In genomic region chr7:151380199-151381082, GRCh38 we compare ENCODE assay signal across 13 cellular contexts. TPM values are rescaled to one million over a fixed set of nuclear protein-coding genes. Genes with fewer than 3 reads are reported as not detected.
DNase-seq lines count a peak whose midpoint lies in the region; ATAC-seq lines count a peak whose summit lies in the region.
"Had no signal": no experiment of that assay in that cellular context is flagged by ENCODE, and none has a peak within 500 bp of the region (broad histone marks: within the 10 kb centered on the region; RNA-seq: fewer than 3 reads in every experiment).

No MANE protein-coding gene starts in this region.

- 86% methylated on average over 32 of the region's 32 CpGs for WGBS in HUES64
- no CpG with 5 or more reads among the region's 32 CpGs for WGBS in neuronal stem cell (ENCODE audit: extremely low coverage in 2 of 2, insufficient read length in 2 of 2, insufficient replicate concordance in 1 of 2), 2 donors

- no peak for ATAC-seq in GM21619 (IDR thresholded peaks at IDR 0.05; ENCODE audit: unreplicated experiment)
- no peak for ATAC-seq in GM21737 (IDR thresholded peaks at IDR 0.05; ENCODE audit: unreplicated experiment)

- H2BK5ac ChIP-seq in neuronal stem cell (ENCODE audit: low read length) = no peak overlapping the region

- no peaks in the 10 kb centered on the region for H3K9me3 ChIP-seq in HUES64 (ENCODE audit: insufficient read depth, low read depth, low read length)
- H3K9me3 ChIP-seq in neuronal stem cell (replicated peaks in 1 of 2; ENCODE audit: control insufficient read depth in 2 of 2, insufficient read depth in 1 of 2, low read depth in 1 of 2, low read length in 2 of 2) = no peaks in the 10 kb centered on the region
- H3K9me3 ChIP-seq: heart left ventricle, thoracic aorta had no signal

- no peak overlapping the region for H4K91ac ChIP-seq in neuronal stem cell (ENCODE audit: low read depth, low read length, poor library complexity)

- peak overlapping the region; percentile 90 for H3K4me2 ChIP-seq in neuronal stem cell (ENCODE audit: insufficient read depth, low read length, poor library complexity, severe bottlenecking)

- peak overlapping the region; percentile 63 for H3K4me3 Mint-ChIP-seq in dendritic cell treated with granulocyte-macrophage colony-stimulating factor and Interleukin-4, amounts not matched to agents 40 ng/mL and 50 ng/mL, for 4 days

- H3K27me3 Mint-ChIP-seq in dendritic cell treated with granulocyte-macrophage colony-stimulating factor and Interleukin-4, amounts not matched to agents 40 ng/mL and 50 ng/mL, for 4 days = peaks cover 50% of the 10 kb centered on the region

- H2BK120ac ChIP-seq in neuronal stem cell (ENCODE audit: low read depth, low read length) = no peak overlapping the region

- peak overlapping the region; percentile 92 for H3K18ac ChIP-seq in neuronal stem cell (ENCODE audit: low read length)

- peaks cover 18% of the 10 kb centered on the region for H3K36me3 ChIP-seq in HUES64 (ENCODE audit: insufficient read depth, low read length)
- peaks cover 29 to 45% of the 10 kb centered on the region in 2 donors for H3K36me3 ChIP-seq in neuronal stem cell (replicated peaks in 1 of 2; ENCODE audit: control insufficient read depth in 2 of 2, insufficient read depth in 2 of 2, low read length in 2 of 2)

- no peak overlapping the region for H2BK12ac ChIP-seq in neuronal stem cell (ENCODE audit: low read length)

- H3K4ac ChIP-seq in neuronal stem cell (ENCODE audit: low read length) = no peak overlapping the region

- DNase-seq in NCI-H748 (lab: John Stamatoyannopoulos, UW; ENCODE audit: unreplicated experiment) (peak; percentile 24), NCI-H748 treated with DMSO at 0.1 percent for 48 hours (lab: John Stamatoyannopoulos, UW) (no peak), neuronal stem cell (ENCODE audit: low spot score) (no peak), HUDEP-2 (lab: John Stamatoyannopoulos, UW; ENCODE audit: unreplicated experiment in 76 of 76) (no peak)
- DNase-seq: Calu3, nucleus accumbens had no signal

- H2AK5ac ChIP-seq in neuronal stem cell (ENCODE audit: low read depth, low read length) = peak overlapping the region; percentile 60

- peaks cover 38% of the 10 kb centered on the region for H3K27me3 ChIP-seq in HUES64 (ENCODE audit: insufficient read depth, low read length)
- H3K27me3 ChIP-seq in neuronal stem cell (ENCODE audit: control insufficient read depth in 3 of 3, insufficient read depth in 3 of 3, low read depth in 1 of 3, low read length in 3 of 3) = peaks cover 0 to 19% (median 9%) of the 10 kb centered on the region in 3 experiments

- H3K14ac ChIP-seq in neuronal stem cell (ENCODE audit: low read length) = no peak overlapping the region

- peak overlapping the region; percentile 39 for H2BK15ac ChIP-seq in neuronal stem cell (ENCODE audit: low read length)

- H4K8ac ChIP-seq in neuronal stem cell (ENCODE audit: low read depth, low read length) = no peak overlapping the region

- peaks cover 4% of the 10 kb centered on the region for H3K79me1 ChIP-seq in neuronal stem cell (ENCODE audit: low read depth, low read length)

- no peak overlapping the region for H2AFZ ChIP-seq in neuronal stem cell (ENCODE audit: low read length)

- peaks cover 50% of the 10 kb centered on the region for H3K36me3 Mint-ChIP-seq in dendritic cell treated with granulocyte-macrophage colony-stimulating factor and Interleukin-4, amounts not matched to agents 40 ng/mL and 50 ng/mL, for 4 days (ENCODE audit: low read depth)

- no peak overlapping the region for H3K23ac ChIP-seq in neuronal stem cell (ENCODE audit: low read depth, low read length, poor library complexity)

- intact Hi-C loops in dendritic cell treated with granulocyte-macrophage colony-stimulating factor and Interleukin-4, amounts not matched to agents 40 ng/mL and 50 ng/mL, for 4 days (cut with micrococcal nuclease) = no loop called here

- no peaks in the 10 kb centered on the region for H3K9me3 Mint-ChIP-seq in dendritic cell treated with granulocyte-macrophage colony-stimulating factor and Interleukin-4, amounts not matched to agents 40 ng/mL and 50 ng/mL, for 4 days

- H3K4me1 ChIP-seq in HUES64 (ENCODE audit: insufficient read depth, low read length) = peaks cover 12% of the 10 kb centered on the region; the same call in 1 of the 2 replicates
- H3K4me1 ChIP-seq in neuronal stem cell (ENCODE audit: control insufficient read depth in 2 of 2, insufficient read depth in 1 of 2, low read depth in 1 of 2, low read length in 2 of 2) = peaks cover 0 to 13% of the 10 kb centered on the region in 2 donors

- peak overlapping the region; percentile 67 for H3K27ac Mint-ChIP-seq in dendritic cell treated with granulocyte-macrophage colony-stimulating factor and Interleukin-4, amounts not matched to agents 40 ng/mL and 50 ng/mL, for 4 days

- H3K4me1 Mint-ChIP-seq in dendritic cell treated with granulocyte-macrophage colony-stimulating factor and Interleukin-4, amounts not matched to agents 40 ng/mL and 50 ng/mL, for 4 days (ENCODE audit: low read depth) = peaks cover 26% of the 10 kb centered on the region

- no peak overlapping the region; the same call in 1 of the 2 replicates for H3K27ac ChIP-seq in HUES64 (ENCODE audit: low read depth, low read length)
- no peak overlapping the region for H3K27ac ChIP-seq in neuronal stem cell (replicated peaks; ENCODE audit: low read length)
- H3K27ac ChIP-seq: epithelial cell of prostate, heart left ventricle, thoracic aorta had no signal

- H3K9ac ChIP-seq in HUES64 (ENCODE audit: low read depth, low read length) (no peak overlapping the region), neuronal stem cell (ENCODE audit: low read depth, low read length, poor library complexity) (no peak overlapping the region)

- peak overlapping the region; percentile 47; the same call in 1 of the 2 replicates for H3K4me3 ChIP-seq in HUES64 (ENCODE audit: low read length)
- no peak overlapping the region for H3K4me3 ChIP-seq in neuronal stem cell (ENCODE audit: low read length in 2 of 2)

RNA-seq across cellular contexts. Expression of gene WDR86, which starts 29.4 kb away (rescaled TPM):
- polyA plus RNA-seq in HUES64 (2013, experiment 1 of 2) = 8.7 TPM
- 10.9 TPM for polyA plus RNA-seq in HUES64 (2013, experiment 2 of 2)
- 20.7 TPM for polyA plus RNA-seq in neuronal stem cell (2013, experiment 1 of 2)
- polyA plus RNA-seq in neuronal stem cell (2013, experiment 2 of 2) = 20.8 TPM
- polyA plus RNA-seq: heart left ventricle had no signal

RNA-seq across cellular contexts. Expression of gene NUB1, which starts 38.8 kb away (rescaled TPM):
- 32.3 TPM for polyA plus RNA-seq in HUES64 (2013, experiment 1 of 2)
- 38.8 TPM for polyA plus RNA-seq in HUES64 (2013, experiment 2 of 2)
- polyA plus RNA-seq in neuronal stem cell (2013, experiment 1 of 2) = 74.1 TPM
- 73.2 TPM for polyA plus RNA-seq in neuronal stem cell (2013, experiment 2 of 2)

RNA-seq across cellular contexts. Expression of gene CRYGN, which starts 59.5 kb away (rescaled TPM):
- polyA plus RNA-seq in HUES64 (2013, experiment 1 of 2) = 0.40 TPM
- polyA plus RNA-seq in HUES64 (2013, experiment 2 of 2) = 1.1 TPM
- 0.24 TPM for polyA plus RNA-seq in neuronal stem cell (2013, experiment 1 of 2)
- 0.26 TPM for polyA plus RNA-seq in neuronal stem cell (2013, experiment 2 of 2)
